ENCODE assay signal across 11 cellular contexts in genomic region chr14:105317546-105317945, GRCh38. TPM values are rescaled to one million over a fixed set of nuclear protein-coding genes. Genes with fewer than 3 reads are reported as not detected.
DNase-seq lines count a peak whose midpoint lies in the region; ATAC-seq and TF ChIP-seq lines count a peak whose summit lies in the region.
"Had no signal": no experiment of that assay in that cellular context is flagged by ENCODE, and none has a peak within 500 bp of the region (broad histone marks: within the 10 kb centered on the region; RNA-seq: fewer than 3 reads in every experiment).

No MANE protein-coding gene starts in this region.

- peaks cover 15% of the 10 kb centered on the region for H3K36me3 Mint-ChIP-seq in mesothelial cell of epicardium

- H3K4me3 ChIP-seq in heart right ventricle (no peak overlapping the region), vagina (peak overlapping the region in 1 of 2 donors; percentile 17)

- ATAC-seq in heart right ventricle (peak in 2 of 8 donors; percentile 10 to 16), HG03108 (IDR thresholded peaks at IDR 0.05; ENCODE audit: unreplicated experiment) (no peak)
- no peak for ATAC-seq in stimulated activated naive CD8-positive, alpha-beta T cell treated with anti-CD3 and anti-CD28 coated beads, Interleukin-15, Interleukin-2, amounts not matched to agents 100 U/mL and 50 U/mL, for 24 hours

- H3K27ac Mint-ChIP-seq in mesothelial cell of epicardium = peak overlapping the region; percentile 43

- H3K9me3 ChIP-seq in heart right ventricle (no peaks in the 10 kb centered on the region), vagina (no peaks in the 10 kb centered on the region)

- no peaks in the 10 kb centered on the region for H3K27me3 Mint-ChIP-seq in mesothelial cell of epicardium (ENCODE audit: low read depth)
- H3K27me3 Mint-ChIP-seq: CD8-positive, alpha-beta memory T cell had no signal

- H3K4me1 ChIP-seq in heart right ventricle = peaks cover 9 to 44% (median 37%) of the 10 kb centered on the region in 9 donors
- peaks cover 42% of the 10 kb centered on the region for H3K4me1 ChIP-seq in vagina

- intact Hi-C loops in heart right ventricle (cut with DNase I) (loop anchor here in 2 of 10 donors (5.0 kb wide), 1 partner anchor 35 kb away; no protein-coding TSS in a partner anchor), cardiac septum (cut with DNase I) (loop anchor here (5.0 kb wide), 1 partner anchor 35 kb away; no protein-coding TSS in a partner anchor), vagina (cut with DNase I) (no loop called here)

- peak in 1 of 9 donors; percentile 17 for TF ChIP-seq CTCF in heart right ventricle (IDR thresholded peaks at IDR 0.05)
- no peak for TF ChIP-seq CTCF in mesothelial cell of epicardium (IDR thresholded peaks at IDR 0.05; ENCODE audit: unreplicated experiment)
- no peak for TF ChIP-seq CTCF in vagina (IDR thresholded peaks at IDR 0.05)

- H3K27me3 ChIP-seq in heart right ventricle (no peaks in the 10 kb centered on the region), vagina (no peaks in the 10 kb centered on the region)
- H3K27me3 ChIP-seq: brain microvascular endothelial cell had no signal

- peaks cover 0 to 4% (median 0%) of the 10 kb centered on the region in 9 donors for H3K36me3 ChIP-seq in heart right ventricle
- no peaks in the 10 kb centered on the region for H3K36me3 ChIP-seq in vagina
- H3K36me3 ChIP-seq: brain microvascular endothelial cell had no signal

- no peak for TF ChIP-seq POLR2A in vagina (IDR thresholded peaks at IDR 0.05)

- no peak overlapping the region for H3K4me3 Mint-ChIP-seq in mesothelial cell of epicardium

- H3K9me3 Mint-ChIP-seq in mesothelial cell of epicardium = no peaks in the 10 kb centered on the region
- H3K9me3 Mint-ChIP-seq: CD8-positive, alpha-beta memory T cell had no signal

- H3K27ac ChIP-seq in heart right ventricle = peak overlapping the region in 6 of 10 donors; percentile 6 to 53 (median 27)
- peak overlapping the region; percentile 36 for H3K27ac ChIP-seq in vagina
- H3K27ac ChIP-seq: brain microvascular endothelial cell, VCaP had no signal

- WGBS in heart right ventricle, 2 donors = 44 to 60% methylated on average over 11 of the region's 11 CpGs

- DNase-seq in heart right ventricle (no peak), cardiac septum (ENCODE audit: low spot score) (no peak), cerebellum (ENCODE audit: low spot score) (peak; percentile 18), mesothelial cell of epicardium (ENCODE audit: low spot score in 2 of 2, unreplicated experiment in 2 of 2) (no peak), vagina (ENCODE audit: extremely low spot score in 2 of 2) (no peak), KG1 (lab: John Stamatoyannopoulos, UW) (no peak)
- no peak for DNase-seq in stimulated activated naive CD8-positive, alpha-beta T cell treated with anti-CD3 and anti-CD28 coated beads, Interleukin-15, Interleukin-2, amounts not matched to agents 100 U/mL and 50 U/mL, for 24 hours
- DNase-seq: brain microvascular endothelial cell; CD8-positive, alpha-beta memory T cell had no signal

- peaks cover 18% of the 10 kb centered on the region for H3K4me1 Mint-ChIP-seq in mesothelial cell of epicardium

RNA-seq across cellular contexts. Expression of gene PACS2, which starts 3.0 kb away (rescaled TPM):
- total RNA-seq in heart right ventricle = 10 to 100 TPM; 41.8 to 78.9 (median 54.6) TPM
- 100 to 1,000 TPM in 1 of 2 donors, 10 to 100 TPM in 1; 42.9 to 123 TPM for polyA plus RNA-seq in heart right ventricle
- total RNA-seq in cardiac septum = 55.1 TPM
- 97.4 TPM for total RNA-seq in cerebellum
- 135 to 147 TPM (median 138 TPM) in 3 replicates for total RNA-seq in mesothelial cell of epicardium
- 64.8 TPM for total RNA-seq in vagina

RNA-seq across cellular contexts. Expression of gene BRF1, which starts 16.7 kb away (rescaled TPM):
- 10 to 100 TPM; 12.7 to 18.9 (median 16.2) TPM for total RNA-seq in heart right ventricle
- polyA plus RNA-seq in heart right ventricle = 10 to 100 TPM; 12.9 to 30.8 TPM
- total RNA-seq in cardiac septum = 17.7 TPM
- total RNA-seq in cerebellum = 70.0 TPM
- total RNA-seq in mesothelial cell of epicardium = 72.8 to 78.6 TPM (median 75.0 TPM) in 3 replicates
- 64.6 TPM for total RNA-seq in vagina
